11 cellular contexts compared by ENCODE assay signal in the genomic region with DNA sequence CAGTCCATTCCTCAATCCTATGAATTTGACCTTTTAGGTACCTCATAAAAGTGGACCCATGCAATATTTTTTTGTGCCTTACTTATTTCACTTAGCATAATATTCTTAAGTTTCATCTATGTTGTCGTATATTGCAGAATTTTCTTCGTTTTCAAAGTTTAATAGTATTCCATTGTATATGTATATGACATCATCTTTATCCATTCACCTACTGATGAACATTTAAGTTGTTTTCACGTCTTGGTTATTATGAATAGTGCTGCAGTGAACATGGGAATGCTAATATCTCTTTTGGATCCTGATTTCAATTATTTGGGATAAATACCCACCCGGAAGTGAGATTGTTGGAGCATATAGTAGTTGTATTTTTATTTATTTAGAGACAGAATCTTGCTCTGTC.
"Had no signal": no experiment of that assay in that cellular context is flagged by ENCODE, and none has a peak within 500 bp of the region (broad histone marks: within the 10 kb centered on the region; RNA-seq: fewer than 3 reads in every experiment).

No MANE protein-coding gene starts in this region.

- H3K4me3 ChIP-seq: GM23338 had no signal

- FAIRE-seq: H1, H54 had no signal

- H3K27ac ChIP-seq: HL-60, KMS-11 had no signal

- H3K4me2 ChIP-seq: GM23338, KMS-11 had no signal

- H2AFZ ChIP-seq: GM23338 had no signal

- H3K9ac ChIP-seq: KMS-11 had no signal

- ATAC-seq: GM23338 had no signal

- DNase-seq: H9, HCEC 1CT, HFFc6, IMR-90, Karpas-422, KBM-7 had no signal
